Comparison of ENCODE assay signal across 16 cellular contexts in genomic region chr17:75410141-75410540, GRCh38.
"Had no signal": no experiment of that assay in that cellular context is flagged by ENCODE, and none has a peak within 500 bp of the region (broad histone marks: within the 10 kb centered on the region; RNA-seq: fewer than 3 reads in every experiment).

No MANE protein-coding gene starts in this region.

- DNase-seq: colonic mucosa; effector CD4-positive, alpha-beta T cell; endodermal cell; heart left ventricle; hippocampal formation; kidney glomerular epithelial cell; mesendoderm; naive thymus-derived CD4-positive, alpha-beta T cell; right cardiac atrium; small intestine; stimulated activated CD4-positive, alpha-beta T cell treated with anti-CD3 and anti-CD28 coated beads, Interleukin-12 subunit alpha, Interleukin-12 subunit beta, amount 100 ng/mL, for 4 hours; stimulated activated naive CD8-positive, alpha-beta T cell treated with anti-CD3 and anti-CD28 coated beads, Interleukin-15, Interleukin-2, amounts not matched to agents 100 U/mL and 50 U/mL, for 24 hours; testis; transverse colon had no signal

- H3K27ac Mint-ChIP-seq: endodermal cell had no signal

- H3K36me3 Mint-ChIP-seq: naive thymus-derived CD4-positive, alpha-beta T cell had no signal

- H3K9me3 Mint-ChIP-seq: endodermal cell, neural crest cell had no signal

- H3K4me3 Mint-ChIP-seq: endodermal cell, neural crest cell had no signal

- ATAC-seq: esophagus mucosa; heart left ventricle; naive thymus-derived CD4-positive, alpha-beta T cell; right cardiac atrium; stimulated activated naive CD8-positive, alpha-beta T cell treated with anti-CD3 and anti-CD28 coated beads, Interleukin-15, Interleukin-2, amounts not matched to agents 100 U/mL and 50 U/mL, for 24 hours had no signal
